Comparison of ENCODE assay signal across 16 cellular contexts in the genomic region with DNA sequence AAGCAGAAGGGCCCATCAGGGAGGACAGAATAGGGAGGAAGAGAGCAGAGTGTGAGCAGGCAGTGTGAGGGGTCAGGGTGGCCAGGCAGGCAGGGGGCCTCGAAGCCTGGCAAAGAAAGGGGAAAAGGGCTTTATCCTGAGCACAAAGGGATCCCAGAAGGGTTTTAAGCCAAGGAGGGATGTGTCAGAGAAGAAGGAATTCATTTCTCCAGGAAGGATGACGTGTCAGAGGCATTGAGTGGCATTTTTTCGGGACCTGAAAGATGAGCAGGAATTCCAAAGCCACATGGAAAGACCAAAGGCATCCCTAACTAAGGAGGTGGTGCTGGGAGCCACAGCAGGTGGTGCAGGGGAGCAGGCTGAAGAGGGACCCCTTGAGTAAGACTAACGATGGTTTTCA.
DNase-seq lines count a peak whose midpoint lies in the region; ATAC-seq lines count a peak whose summit lies in the region.
"Had no signal": no experiment of that assay in that cellular context is flagged by ENCODE, and none has a peak within 500 bp of the region (broad histone marks: within the 10 kb centered on the region; RNA-seq: fewer than 3 reads in every experiment).

No MANE protein-coding gene starts in this region.

- intact Hi-C loops in cardiac septum (cut with DNase I) (no loop called here), Right ventricle myocardium superior (cut with DNase I) (no loop called here)

- ATAC-seq in Right ventricle myocardium superior (ENCODE audit: poor library complexity) (no peak), GM21786 (IDR thresholded peaks at IDR 0.05; ENCODE audit: unreplicated experiment) (no peak)

- DNase-seq in cardiac septum (ENCODE audit: low spot score) (peak; percentile 27), Right ventricle myocardium superior (no peak), HT1080 (ENCODE audit: low read depth) (peak; percentile 73), islet precursor cell (peak; percentile 39), DMS153 (lab: John Stamatoyannopoulos, UW) (no peak), NCI-H2227 treated with DMSO at 0.1 percent for 48 hours (lab: John Stamatoyannopoulos, UW) (no peak)
- DNase-seq: CD4-positive, alpha-beta memory T cell; IMR-90; MG63; NCI-H1048; NCI-H1436; NCI-H1930; NCI-H526 treated with DMSO at 0.1 percent for 48 hours; Peyer's patch; SHP77 had no signal

Comparison
In these comparisons a context has a peak if more than half of its experiments do, and no peak if none do; other contexts are left out.
1. DNase-seq: peak in cardiac septum (single experiment), HT1080 (single experiment) and islet precursor cell (single experiment); none in Right ventricle myocardium superior (single experiment), DMS153 (single experiment) and NCI-H2227 treated with DMSO at 0.1 percent for 48 hours (single experiment).